Comparison of ENCODE assay signal across 1 cellular context in genomic region chr16:31301708-31302400, GRCh38.
A peak's percentile ranks its signal among the peaks of the same experiment; 100 is the strongest.
TF ChIP-seq lines count a peak whose summit lies in the region.

No MANE protein-coding gene starts in this region.

TF ChIP-seq in HEK293, 187 proteins besides CTCF, POLR2A, EP300 and RAD21 (continued from another document):
- TF ChIP-seq ZNF518A (tag by site-specific recombination; conservative IDR thresholded peaks at IDR 0.05; ENCODE audit: low read depth) (no peak), ZNF274 (IDR thresholded peaks at IDR 0.05; ENCODE audit: low read length) (no peak), ZNF274 (tag by site-specific recombination; IDR thresholded peaks at IDR 0.05; ENCODE audit: borderline replicate concordance) (no peak), ZBTB6 (tag by site-specific recombination; IDR thresholded peaks at IDR 0.05) (no peak), IKZF3 (tag by site-specific recombination; IDR thresholded peaks at IDR 0.05) (no peak), ZBTB17 (tag by site-specific recombination; IDR thresholded peaks at IDR 0.05) (peak; percentile 96)
